8 cellular contexts compared by ENCODE assay signal in genomic region chr22:40818747-40819662, GRCh38. TPM values are rescaled to one million over a fixed set of nuclear protein-coding genes. Genes with fewer than 3 reads are reported as not detected.
DNase-seq lines count a peak whose midpoint lies in the region; ATAC-seq and TF ChIP-seq lines count a peak whose summit lies in the region.

SLC25A17 (minus strand) TSS chr22:40819346; CDS start chr22:40819248, 98 bp downstream.

- TF ChIP-seq CTCF in Peyer's patch (IDR thresholded peaks at IDR 0.05) (peak in 5 of 6 experiments; percentile 28 to 56 (median 37)), fibroblast of lung (conservative IDR thresholded peaks at IDR 0.05 in 1 of 2, IDR thresholded peaks at IDR 0.05 in 1 of 2; ENCODE audit: low read depth in 1 of 2, low read length in 2 of 2) (peak; percentile 47 to 57)

- H3K27me3 Mint-ChIP-seq in activated T-cell treated with anti-CD3 and anti-CD28 coated beads, Interleukin-2, amount 50 U/mL, for 72 hours (ENCODE audit: low read depth): no peaks in the 10 kb centered on the region
- no peaks in the 10 kb centered on the region for H3K27me3 Mint-ChIP-seq in naive B cell

- TF ChIP-seq POLR2A in Peyer's patch (IDR thresholded peaks at IDR 0.05): peak in 1 of 2 donors; percentile 34

- H3K27me3 ChIP-seq in Karpas-422 (ENCODE audit: low read length) (no peaks in the 10 kb centered on the region), Peyer's patch (no peaks in the 10 kb centered on the region), fibroblast of lung (ENCODE audit: control insufficient read depth, insufficient read depth, low read length) (no peaks in the 10 kb centered on the region)

- peak within 1 kb of the TSS; percentile 100 for H3K4me2 ChIP-seq in Karpas-422 (ENCODE audit: low read depth, low read length, poor library complexity, severe bottlenecking)
- H3K4me2 ChIP-seq in fibroblast of lung (ENCODE audit: extremely low read depth, insufficient read depth, low read length): peak within 1 kb of the TSS; percentile 97

- H3K27ac Mint-ChIP-seq in activated T-cell treated with anti-CD3 and anti-CD28 coated beads, Interleukin-2, amount 50 U/mL, for 72 hours: peak within 1 kb of the TSS; percentile 85
- H3K27ac Mint-ChIP-seq in naive B cell: peak within 1 kb of the TSS; percentile 40 to 95 (median 94)
- H3K27ac Mint-ChIP-seq in stimulated activated effector memory CD8-positive, alpha-beta T cell treated with anti-CD3 and anti-CD28 coated beads, Interleukin-12 subunit alpha, Interleukin-12 subunit beta, amount 100 ng/mL, for 72 hours: peak within 1 kb of the TSS; percentile 95

- H3K79me2 ChIP-seq in Karpas-422 (ENCODE audit: low read length) (peaks cover 48% of the 10 kb centered on the region), fibroblast of lung (ENCODE audit: control insufficient read depth, insufficient read depth, low read length) (peaks cover 35% of the 10 kb centered on the region)

- DNase-seq in D341Med (ENCODE audit: low spot score): peak; percentile 99
- peak; percentile 96 for DNase-seq in Karpas-422
- peak; percentile 88 to 96 (median 96) for DNase-seq in Peyer's patch
- DNase-seq in activated T-cell treated with anti-CD3 and anti-CD28 coated beads, Interleukin-2, amount 50 U/mL, for 72 hours: peak; percentile 91 to 92
- DNase-seq in fibroblast of lung (ENCODE audit: low read depth in 2 of 2): peak; percentile 77 to 78
- DNase-seq in naive B cell: peak; percentile 79
- peak; percentile 73 to 88 for DNase-seq in stimulated activated effector memory CD8-positive, alpha-beta T cell treated with anti-CD3 and anti-CD28 coated beads, Interleukin-12 subunit alpha, Interleukin-12 subunit beta, amount 100 ng/mL, for 72 hours (ENCODE audit: low spot score in 2 of 2)

- H2AFZ ChIP-seq in Karpas-422 (ENCODE audit: low read length) (peak within 1 kb of the TSS; percentile 95), fibroblast of lung (ENCODE audit: low read length) (peak within 1 kb of the TSS; percentile 99)

- H3K9me3 ChIP-seq in Karpas-422 (ENCODE audit: low read length) (no peaks in the 10 kb centered on the region), Peyer's patch (no peaks in the 10 kb centered on the region), fibroblast of lung (ENCODE audit: control insufficient read depth, insufficient read depth, low read depth, low read length) (no peaks in the 10 kb centered on the region)

- peaks cover 45% of the 10 kb centered on the region for H3K4me1 Mint-ChIP-seq in activated T-cell treated with anti-CD3 and anti-CD28 coated beads, Interleukin-2, amount 50 U/mL, for 72 hours (ENCODE audit: low read depth)
- H3K4me1 Mint-ChIP-seq in naive B cell: peaks cover 25 to 36% (median 33%) of the 10 kb centered on the region in 3 donors
- H3K4me1 Mint-ChIP-seq in stimulated activated effector memory CD8-positive, alpha-beta T cell treated with anti-CD3 and anti-CD28 coated beads, Interleukin-12 subunit alpha, Interleukin-12 subunit beta, amount 100 ng/mL, for 72 hours: peaks cover 33% of the 10 kb centered on the region

- H3K36me3 Mint-ChIP-seq in activated T-cell treated with anti-CD3 and anti-CD28 coated beads, Interleukin-2, amount 50 U/mL, for 72 hours (ENCODE audit: insufficient read depth in 2 of 2): peaks cover 7 to 8% of the 10 kb centered on the region in 2 donors
- no peaks in the 10 kb centered on the region for H3K36me3 Mint-ChIP-seq in naive B cell
- H3K36me3 Mint-ChIP-seq in stimulated activated effector memory CD8-positive, alpha-beta T cell treated with anti-CD3 and anti-CD28 coated beads, Interleukin-12 subunit alpha, Interleukin-12 subunit beta, amount 100 ng/mL, for 72 hours: peaks cover 27% of the 10 kb centered on the region

- H3K9ac ChIP-seq in Karpas-422 (ENCODE audit: low read length) (peak within 1 kb of the TSS; percentile 99), fibroblast of lung (ENCODE audit: insufficient read depth, low read length) (peak within 1 kb of the TSS; percentile 84)

- H3K4me3 ChIP-seq in Karpas-422 (ENCODE audit: low read length): peak within 1 kb of the TSS; percentile 99
- peak within 1 kb of the TSS; percentile 77 to 96 (median 80) for H3K4me3 ChIP-seq in Peyer's patch
- H3K4me3 ChIP-seq in fibroblast of lung (replicated peaks in 1 of 4; ENCODE audit: control extremely low read depth in 1 of 4, insufficient read depth in 1 of 4, low read depth in 3 of 4, low read length in 4 of 4): peak within 1 kb of the TSS; percentile 93 to 100 (median 99)

- H4K20me1 ChIP-seq in Karpas-422 (ENCODE audit: insufficient read depth, low read depth, low read length) (no peaks in the 10 kb centered on the region), fibroblast of lung (ENCODE audit: control insufficient read depth, extremely low read depth, insufficient read depth, low read length) (no peaks in the 10 kb centered on the region)

- peak within 1 kb of the TSS; percentile 88 to 96 for H3K4me3 Mint-ChIP-seq in activated T-cell treated with anti-CD3 and anti-CD28 coated beads, Interleukin-2, amount 50 U/mL, for 72 hours
- H3K4me3 Mint-ChIP-seq in naive B cell: peak within 1 kb of the TSS; percentile 81 to 98 (median 96)
- peak within 1 kb of the TSS; percentile 96 for H3K4me3 Mint-ChIP-seq in stimulated activated effector memory CD8-positive, alpha-beta T cell treated with anti-CD3 and anti-CD28 coated beads, Interleukin-12 subunit alpha, Interleukin-12 subunit beta, amount 100 ng/mL, for 72 hours

- peak within 1 kb of the TSS; percentile 59 for H3K27ac ChIP-seq in Karpas-422 (ENCODE audit: low read length)
- peak within 1 kb of the TSS; percentile 69 to 83 (median 76) for H3K27ac ChIP-seq in Peyer's patch
- H3K27ac ChIP-seq in fibroblast of lung (ENCODE audit: insufficient read depth, low read length): peak within 1 kb of the TSS; percentile 93

- no peaks in the 10 kb centered on the region for H3K9me2 ChIP-seq in Karpas-422 (replicated peaks; ENCODE audit: insufficient read depth, low read length)

- H3K4me1 ChIP-seq in Karpas-422 (ENCODE audit: low read length): peaks cover 36% of the 10 kb centered on the region
- peaks cover 0 to 19% (median 8%) of the 10 kb centered on the region in 4 donors for H3K4me1 ChIP-seq in Peyer's patch
- peaks cover 4% of the 10 kb centered on the region for H3K4me1 ChIP-seq in fibroblast of lung (ENCODE audit: control insufficient read depth, extremely low read depth, insufficient read depth, low read length)

- H3K36me3 ChIP-seq in Karpas-422 (ENCODE audit: insufficient read depth, low read length): peaks cover 13% of the 10 kb centered on the region
- H3K36me3 ChIP-seq in Peyer's patch: peaks cover 0 to 6% (median 0%) of the 10 kb centered on the region in 3 donors
- no peaks in the 10 kb centered on the region for H3K36me3 ChIP-seq in fibroblast of lung (ENCODE audit: control insufficient read depth, insufficient read depth, low read length)

- ATAC-seq in GM21529 (IDR thresholded peaks at IDR 0.05; ENCODE audit: unreplicated experiment) (peak; percentile 74), naive B cell (ENCODE audit: low read depth in 2 of 2) (peak; percentile 92)
- ATAC-seq in activated T-cell treated with anti-CD3 and anti-CD28 coated beads, Interleukin-2, amount 50 U/mL, for 72 hours (replicated peaks in 1 of 2): peak; percentile 90 to 92
- ATAC-seq in stimulated activated effector memory CD8-positive, alpha-beta T cell treated with anti-CD3 and anti-CD28 coated beads, Interleukin-12 subunit alpha, Interleukin-12 subunit beta, amount 100 ng/mL, for 72 hours: peak; percentile 95

- H3K9me3 Mint-ChIP-seq in activated T-cell treated with anti-CD3 and anti-CD28 coated beads, Interleukin-2, amount 50 U/mL, for 72 hours: no peaks in the 10 kb centered on the region
- no peaks in the 10 kb centered on the region for H3K9me3 Mint-ChIP-seq in naive B cell
- H3K9me3 Mint-ChIP-seq in stimulated activated effector memory CD8-positive, alpha-beta T cell treated with anti-CD3 and anti-CD28 coated beads, Interleukin-12 subunit alpha, Interleukin-12 subunit beta, amount 100 ng/mL, for 72 hours: no peaks in the 10 kb centered on the region

RNA-seq across cellular contexts. Expression of gene SLC25A17, which starts in this region (rescaled TPM):
- total RNA-seq in Karpas-422 (2014; rRNA removed; shearing (Covaris generic); ENCODE audit: low replicate concordance): 17.0 and 41.8 TPM in 2 replicates
- total RNA-seq in Peyer's patch (10 to 100 TPM in 3 of 4 donors, 1 to 10 TPM in 1; 9.8 to 19.2 (median 13.9) TPM), fibroblast of lung (11.3 and 12.9 TPM in 2 replicates)
- 10 to 100 TPM; 18.8 to 20.0 TPM for total RNA-seq in activated T-cell treated with anti-CD3 and anti-CD28 coated beads, Interleukin-2, amount 50 U/mL, for 72 hours
- polyA plus RNA-seq in fibroblast of lung (26.5 and 28.7 TPM in 2 replicates), naive B cell (ENCODE audit: low read depth in 6 of 6) (10 to 100 TPM; 15.8 to 41.7 (median 25.4) TPM)
- 18.2 and 20.5 TPM in 2 replicates for polyA plus RNA-seq in fibroblast of lung (2012)
- 7.1 and 8.4 TPM in 2 replicates for polyA minus RNA-seq in fibroblast of lung (ENCODE audit: low replicate concordance)

Comparison
In these comparisons a context has a peak if more than half of its experiments do, and no peak if none do; other contexts are left out.
1. Peak in every context shown above with its lines: DNase-seq, ATAC-seq, H3K4me3 ChIP-seq and H3K27ac ChIP-seq.